In the genomic region with DNA sequence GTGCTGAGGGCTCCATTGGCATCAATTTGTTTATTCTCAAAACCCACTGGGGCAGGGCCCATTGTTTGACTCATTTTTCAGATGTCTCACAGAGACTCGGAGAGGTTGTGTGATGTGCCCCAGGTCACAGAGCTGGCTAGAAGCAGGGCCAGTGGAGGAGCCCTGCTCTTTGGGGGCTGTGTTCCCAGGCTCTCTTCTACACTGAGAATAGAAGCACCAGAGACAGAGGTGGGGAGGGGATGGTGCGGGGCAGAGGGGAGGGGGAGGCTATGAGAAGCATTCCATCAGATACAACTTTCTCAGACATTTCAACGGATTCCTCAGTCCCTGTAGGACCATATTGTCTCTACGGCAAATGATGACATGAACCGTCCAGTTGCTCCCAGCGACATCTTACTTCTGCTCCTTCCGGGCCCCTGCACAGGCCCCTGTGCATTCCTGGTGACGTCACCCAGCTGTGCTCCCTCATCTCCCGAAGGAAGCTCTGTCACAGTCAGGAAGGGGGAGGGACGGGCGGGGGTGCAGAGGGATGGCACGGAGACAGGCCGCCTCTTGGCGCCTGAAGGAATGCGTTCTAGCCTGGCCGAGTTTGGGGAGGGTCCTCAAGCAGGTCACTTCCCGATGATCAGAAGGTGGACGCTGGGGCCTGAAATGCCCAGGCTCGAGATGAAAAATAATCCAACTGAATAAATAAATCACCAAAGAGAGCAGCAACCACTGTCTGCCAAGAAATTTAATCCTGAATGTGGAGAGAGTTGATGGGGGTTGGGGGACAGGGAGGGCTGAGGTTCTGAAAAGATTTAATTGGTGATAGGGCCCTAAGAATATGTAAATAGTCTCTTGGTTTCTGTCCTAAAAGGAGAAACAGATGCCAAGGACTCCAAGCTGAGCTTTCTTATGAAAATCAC, we compare ENCODE assay signal across 19 cellular contexts.
A peak's percentile ranks its signal among the peaks of the same experiment; 100 is the strongest.
DNase-seq lines count a peak whose midpoint lies in the region; ATAC-seq and TF ChIP-seq lines count a peak whose summit lies in the region.
"Had no signal": no experiment of that assay in that cellular context is flagged by ENCODE, and none has a peak within 500 bp of the region (broad histone marks: within the 10 kb centered on the region; RNA-seq: fewer than 3 reads in every experiment).

No MANE protein-coding gene starts in this region.

- no peaks in the 10 kb centered on the region for H3K36me3 ChIP-seq in brain microvascular endothelial cell (replicated peaks)
- H3K36me3 ChIP-seq: upper lobe of left lung had no signal

- H3K27me3 ChIP-seq in brain microvascular endothelial cell (replicated peaks): no peaks in the 10 kb centered on the region
- H3K27me3 ChIP-seq: upper lobe of left lung had no signal

- DNase-seq in HCEC 1CT (peak; percentile 60), brain microvascular endothelial cell (peak; percentile 22), iPS-NIHi11 (ENCODE audit: low spot score) (peak; percentile 68), renal cortical epithelial cell (ENCODE audit: low read depth) (peak; percentile 11), NCI-H1105 (lab: John Stamatoyannopoulos, UW) (no peak), foreskin melanocyte (no peak)
- DNase-seq: activated CD4-positive, CD25-positive, alpha-beta regulatory T cell; activated T-cell treated with anti-CD3 and anti-CD28 coated beads for 4 hours; central memory CD4-positive, alpha-beta T cell; GOT3; MV-4-11; naive thymus-derived CD4-positive, alpha-beta T cell; NCI-H2107; T-cell had no signal

- H3K4me3 ChIP-seq in brain microvascular endothelial cell (ENCODE audit: low read depth, low read length): no peak overlapping the region
- H3K4me3 ChIP-seq: upper lobe of left lung had no signal

- no peak overlapping the region for H3K27ac ChIP-seq in brain microvascular endothelial cell
- H3K27ac ChIP-seq: upper lobe of left lung had no signal

- no peak for ATAC-seq in GM21515 (IDR thresholded peaks at IDR 0.05; ENCODE audit: unreplicated experiment)
- ATAC-seq in HG03469 (IDR thresholded peaks at IDR 0.05; ENCODE audit: unreplicated experiment): no peak
- ATAC-seq: left lobe of liver; naive thymus-derived CD4-positive, alpha-beta T cell; stimulated activated effector memory CD8-positive, alpha-beta T cell treated with anti-CD3 and anti-CD28 coated beads, Interleukin-12 subunit alpha, Interleukin-12 subunit beta, amount 100 ng/mL, for 72 hours; T-cell had no signal

- in situ Hi-C loops in brain microvascular endothelial cell (cut with HindIII; ENCODE audit: low pct_ligation_motif_present, low sequenced_read_pairs): no loop called here

- TF ChIP-seq CTCF in brain microvascular endothelial cell (IDR thresholded peaks at IDR 0.05; ENCODE audit: low read depth, low read length, missing control alignments): no peak

Comparison
In these comparisons a context has a peak if more than half of its experiments do, and no peak if none do; other contexts are left out.
1. DNase-seq: peak in HCEC 1CT (single experiment), brain microvascular endothelial cell (single experiment), iPS-NIHi11 (single experiment) and renal cortical epithelial cell (single experiment); none in NCI-H1105 (single experiment) and foreskin melanocyte (single experiment).